In the genomic region with DNA sequence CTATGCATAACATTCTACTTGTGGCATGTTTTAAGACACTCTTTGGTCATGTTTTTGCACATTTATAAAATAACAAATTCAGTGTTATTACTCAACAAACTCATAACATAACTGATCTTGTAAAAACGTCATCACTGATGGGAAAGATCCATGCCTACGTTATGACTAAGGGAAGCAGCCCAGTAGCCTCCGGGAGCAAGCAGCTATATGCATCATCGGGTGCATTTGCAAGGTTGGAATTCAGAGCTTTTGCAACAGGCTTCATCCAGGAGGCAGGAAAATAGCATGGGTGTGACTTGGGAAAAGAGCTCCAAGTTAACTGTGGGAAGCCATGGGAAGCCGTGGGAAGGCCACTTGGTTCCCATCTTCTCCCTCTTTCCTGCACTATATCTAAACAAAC, we compare ENCODE assay signal across 14 cellular contexts.
DNase-seq lines count a peak whose midpoint lies in the region; ATAC-seq, FAIRE-seq and TF ChIP-seq lines count a peak whose summit lies in the region.
"Had no signal": no experiment of that assay in that cellular context is flagged by ENCODE, and none has a peak within 500 bp of the region (broad histone marks: within the 10 kb centered on the region; RNA-seq: fewer than 3 reads in every experiment).

No MANE protein-coding gene starts in this region.

- TF ChIP-seq CTCF in osteoblast (IDR thresholded peaks at IDR 0.05; ENCODE audit: extremely low read depth, low read depth, low read length): no peak
- TF ChIP-seq CTCF in natural killer cell (IDR thresholded peaks at IDR 0.05): no peak
- TF ChIP-seq CTCF in coronary artery (IDR thresholded peaks at IDR 0.05): no peak
- no peak for TF ChIP-seq CTCF in GM13977 (IDR thresholded peaks at IDR 0.05; ENCODE audit: extremely low read depth, insufficient read depth, missing control alignments)

- FAIRE-seq in RCC 7860 (lab: Jason Lieb, UNC): peak; percentile 59

- H3K9me3 Mint-ChIP-seq in natural killer cell: no peaks in the 10 kb centered on the region

- no peaks in the 10 kb centered on the region for H3K4me1 Mint-ChIP-seq in natural killer cell

- no peaks in the 10 kb centered on the region for H3K36me3 Mint-ChIP-seq in natural killer cell

- H3K27ac Mint-ChIP-seq in natural killer cell: no peak overlapping the region

- intact Hi-C loops in natural killer cell (cut with micrococcal nuclease): no loop called here

- peaks cover 3 to 7% of the 10 kb centered on the region in 2 donors for H3K27me3 Mint-ChIP-seq in natural killer cell (ENCODE audit: low read depth in 2 of 2)

- ATAC-seq in esophagus mucosa (peak; percentile 76), natural killer cell (no peak)

- H3K4me3 Mint-ChIP-seq in natural killer cell: no peak overlapping the region

- H3K4me2 ChIP-seq in osteoblast (ENCODE audit: insufficient read depth, low read length): peak overlapping the region; percentile 44

- H3K4me1 ChIP-seq in osteoblast (ENCODE audit: insufficient read depth, low read length): peaks cover 17% of the 10 kb centered on the region
- H3K4me1 ChIP-seq: Caco-2 had no signal

- no peaks in the 10 kb centered on the region for H3K79me2 ChIP-seq in osteoblast (ENCODE audit: insufficient read depth, low read length)

- H3K27me3 ChIP-seq in osteoblast (ENCODE audit: insufficient read depth, low read length): no peaks in the 10 kb centered on the region

- H3K27ac ChIP-seq in osteoblast (ENCODE audit: low read depth, low read length) (peak overlapping the region; percentile 100), coronary artery (no peak overlapping the region)
- H3K27ac ChIP-seq: thoracic aorta had no signal

- H3K4me3 ChIP-seq in osteoblast (ENCODE audit: insufficient read depth, low read length): no peak overlapping the region
- no peak overlapping the region for H3K4me3 ChIP-seq in coronary artery
- H3K4me3 ChIP-seq: thoracic aorta had no signal

- H3K9me3 ChIP-seq in osteoblast (ENCODE audit: low read depth, low read length): no peaks in the 10 kb centered on the region
- H3K9me3 ChIP-seq: Caco-2, thoracic aorta had no signal

- peak; percentile 99 for DNase-seq in ELR (ENCODE audit: low read depth)
- DNase-seq in RCC 7860 (ENCODE audit: low spot score): peak; percentile 70
- DNase-seq in osteoblast (ENCODE audit: insufficient read length, low spot score, missing footprints): no peak
- DNase-seq in natural killer cell: no peak
- no peak for DNase-seq in coronary artery (ENCODE audit: low spot score)
- no peak for DNase-seq in NCI-H2171 treated with DMSO at 0.1 percent for 48 hours (lab: John Stamatoyannopoulos, UW)
- no peak for DNase-seq in GM13977 (ENCODE audit: low spot score)
- DNase-seq: Caco-2; cortex of kidney; MM.1S; NCI-H82; stimulated activated CD4-positive, alpha-beta T cell treated with anti-CD3 and anti-CD28 coated beads, Interleukin-4, amount 100 ng/mL, for 24 hours had no signal

- H3K36me3 ChIP-seq in osteoblast (ENCODE audit: insufficient read depth, low read length): no peaks in the 10 kb centered on the region
- H3K36me3 ChIP-seq: thoracic aorta had no signal

- in situ Hi-C loops in GM13977 (cut with MboI; ENCODE audit: low pct_unique_long_range_greater_than_20kb, low sequenced_read_pairs, unreplicated experiment): no loop called here

- H2AFZ ChIP-seq in osteoblast (ENCODE audit: low read length): no peak overlapping the region

- H4K20me1 ChIP-seq in osteoblast (ENCODE audit: insufficient read depth, low read length): no peaks in the 10 kb centered on the region

Comparison
In these comparisons a context has a peak if more than half of its experiments do, and no peak if none do; other contexts are left out.
1. DNase-seq: peak in ELR (single experiment) and RCC 7860 (single experiment); none in osteoblast (single experiment), natural killer cell (single experiment), coronary artery (single experiment), NCI-H2171 treated with DMSO at 0.1 percent for 48 hours (single experiment) and GM13977 (single experiment).